ENCODE assay signal across 1 cellular context in the genomic region with DNA sequence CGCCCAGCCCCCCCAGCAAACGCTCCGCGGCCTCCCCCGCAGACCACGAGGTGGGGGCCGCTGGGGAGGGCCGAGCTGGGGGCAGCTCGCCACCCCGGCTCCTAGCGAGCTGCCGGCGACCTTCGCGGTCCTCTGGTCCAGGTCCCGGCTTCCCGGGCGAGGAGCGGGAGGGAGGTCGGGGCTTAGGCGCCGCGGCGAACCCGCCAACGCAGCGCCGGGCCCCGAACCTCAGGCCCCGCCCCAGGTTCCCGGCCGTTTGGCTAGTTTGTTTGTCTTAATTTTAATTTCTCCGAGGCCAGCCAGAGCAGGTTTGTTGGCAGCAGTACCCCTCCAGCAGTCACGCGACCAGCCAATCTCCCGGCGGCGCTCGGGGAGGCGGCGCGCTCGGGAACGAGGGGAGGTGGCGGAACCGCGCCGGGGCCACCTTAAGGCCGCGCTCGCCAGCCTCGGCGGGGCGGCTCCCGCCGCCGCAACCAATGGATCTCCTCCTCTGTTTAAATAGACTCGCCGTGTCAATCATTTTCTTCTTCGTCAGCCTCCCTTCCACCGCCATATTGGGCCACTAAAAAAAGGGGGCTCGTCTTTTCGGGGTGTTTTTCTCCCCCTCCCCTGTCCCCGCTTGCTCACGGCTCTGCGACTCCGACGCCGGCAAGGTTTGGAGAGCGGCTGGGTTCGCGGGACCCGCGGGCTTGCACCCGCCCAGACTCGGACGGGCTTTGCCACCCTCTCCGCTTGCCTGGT.
A peak's percentile ranks its signal among the peaks of the same experiment; 100 is the strongest.
TF ChIP-seq lines count a peak whose summit lies in the region.

TSS of gene CDKN1B (plus strand) at position 524 of the 741 bp plus-strand sequence. CDS start 472 bp downstream, outside the sequence.

TF ChIP-seq in HEK293, 187 proteins besides CTCF, POLR2A, EP300 and RAD21 (continued from another document and continues in another):
- no peak for TF ChIP-seq ZNF280D (tag by site-specific recombination; IDR thresholded peaks at IDR 0.05)
- TF ChIP-seq ZSCAN30 (tag by site-specific recombination; IDR thresholded peaks at IDR 0.05), result peak; percentile 86; the same call in 1 of the 2 replicates
- no peak for TF ChIP-seq ZNF155 (tag by site-specific recombination; IDR thresholded peaks at IDR 0.05)
- peak; percentile 95 for TF ChIP-seq ZBTB26 (tag by site-specific recombination; optimal IDR thresholded peaks at IDR 0.05)
- TF ChIP-seq ZBTB20 (tag by site-specific recombination; IDR thresholded peaks at IDR 0.05), result peak; percentile 98
- peak; percentile 98 for TF ChIP-seq IKZF3 (tag by site-specific recombination; IDR thresholded peaks at IDR 0.05)
- TF ChIP-seq ATF2 (tag by site-specific recombination; IDR thresholded peaks at IDR 0.05; ENCODE audit: low read depth), result no peak
- TF ChIP-seq ZNF544 (tag by site-specific recombination; IDR thresholded peaks at IDR 0.05), result no peak
- TF ChIP-seq MEIS1 (CRISPR knock-in tag; IDR thresholded peaks at IDR 0.05; ENCODE audit: borderline replicate concordance), result no peak
- TF ChIP-seq ZNF600 (tag by site-specific recombination; IDR thresholded peaks at IDR 0.05), result peak; percentile 92
- TF ChIP-seq ZNF561 (tag by site-specific recombination; IDR thresholded peaks at IDR 0.05; ENCODE audit: borderline replicate concordance), result 0 out of 2 replicates have a peak, but pooled peaks have one; percentile 76
- TF ChIP-seq ZNF596 (tag by site-specific recombination; IDR thresholded peaks at IDR 0.05), result peak; percentile 51; the same call in 1 of the 2 replicates
- TF ChIP-seq GLIS1 (tag by site-specific recombination; IDR thresholded peaks at IDR 0.05), result peak; percentile 100
- TF ChIP-seq ZNF362 (tag by site-specific recombination; IDR thresholded peaks at IDR 0.05), result 0 out of 2 replicates have a peak, but pooled peaks have one; percentile 60
- TF ChIP-seq ZFHX2 (tag by site-specific recombination; conservative IDR thresholded peaks at IDR 0.05), result peak; percentile 86
- no peak for TF ChIP-seq ZNF571 (tag by site-specific recombination; IDR thresholded peaks at IDR 0.05)
- TF ChIP-seq, protein P1, sequence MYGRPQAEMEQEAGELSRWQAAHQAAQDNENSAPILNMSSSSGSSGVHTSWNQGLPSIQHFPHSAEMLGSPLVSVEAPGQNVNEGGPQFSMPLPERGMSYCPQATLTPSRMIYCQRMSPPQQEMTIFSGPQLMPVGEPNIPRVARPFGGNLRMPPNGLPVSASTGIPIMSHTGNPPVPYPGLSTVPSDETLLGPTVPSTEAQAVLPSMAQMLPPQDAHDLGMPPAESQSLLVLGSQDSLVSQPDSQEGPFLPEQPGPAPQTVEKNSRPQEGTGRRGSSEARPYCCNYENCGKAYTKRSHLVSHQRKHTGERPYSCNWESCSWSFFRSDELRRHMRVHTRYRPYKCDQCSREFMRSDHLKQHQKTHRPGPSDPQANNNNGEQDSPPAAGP (tag by site-specific recombination; IDR thresholded peaks at IDR 0.05), result 0 out of 2 replicates have a peak, but pooled peaks have one; percentile 15
- peak; percentile 65; the same call in 1 of the 2 replicates for TF ChIP-seq ZNF423 (tag by site-specific recombination; IDR thresholded peaks at IDR 0.05)
- TF ChIP-seq, protein P2, sequence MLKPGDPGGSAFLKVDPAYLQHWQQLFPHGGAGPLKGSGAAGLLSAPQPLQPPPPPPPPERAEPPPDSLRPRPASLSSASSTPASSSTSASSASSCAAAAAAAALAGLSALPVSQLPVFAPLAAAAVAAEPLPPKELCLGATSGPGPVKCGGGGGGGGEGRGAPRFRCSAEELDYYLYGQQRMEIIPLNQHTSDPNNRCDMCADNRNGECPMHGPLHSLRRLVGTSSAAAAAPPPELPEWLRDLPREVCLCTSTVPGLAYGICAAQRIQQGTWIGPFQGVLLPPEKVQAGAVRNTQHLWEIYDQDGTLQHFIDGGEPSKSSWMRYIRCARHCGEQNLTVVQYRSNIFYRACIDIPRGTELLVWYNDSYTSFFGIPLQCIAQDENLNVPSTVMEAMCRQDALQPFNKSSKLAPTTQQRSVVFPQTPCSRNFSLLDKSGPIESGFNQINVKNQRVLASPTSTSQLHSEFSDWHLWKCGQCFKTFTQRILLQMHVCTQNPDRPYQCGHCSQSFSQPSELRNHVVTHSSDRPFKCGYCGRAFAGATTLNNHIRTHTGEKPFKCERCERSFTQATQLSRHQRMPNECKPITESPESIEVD (tag by site-specific recombination; IDR thresholded peaks at IDR 0.05), result peak; percentile 59; the same call in 1 of the 2 replicates
- peak; percentile 51 for TF ChIP-seq ZBTB17 (tag by site-specific recombination; IDR thresholded peaks at IDR 0.05)
- TF ChIP-seq, protein P3, sequence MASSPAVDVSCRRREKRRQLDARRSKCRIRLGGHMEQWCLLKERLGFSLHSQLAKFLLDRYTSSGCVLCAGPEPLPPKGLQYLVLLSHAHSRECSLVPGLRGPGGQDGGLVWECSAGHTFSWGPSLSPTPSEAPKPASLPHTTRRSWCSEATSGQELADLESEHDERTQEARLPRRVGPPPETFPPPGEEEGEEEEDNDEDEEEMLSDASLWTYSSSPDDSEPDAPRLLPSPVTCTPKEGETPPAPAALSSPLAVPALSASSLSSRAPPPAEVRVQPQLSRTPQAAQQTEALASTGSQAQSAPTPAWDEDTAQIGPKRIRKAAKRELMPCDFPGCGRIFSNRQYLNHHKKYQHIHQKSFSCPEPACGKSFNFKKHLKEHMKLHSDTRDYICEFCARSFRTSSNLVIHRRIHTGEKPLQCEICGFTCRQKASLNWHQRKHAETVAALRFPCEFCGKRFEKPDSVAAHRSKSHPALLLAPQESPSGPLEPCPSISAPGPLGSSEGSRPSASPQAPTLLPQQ (tag by site-specific recombination; IDR thresholded peaks at IDR 0.05), result peak; percentile 93
- TF ChIP-seq ZNF23 (tag by site-specific recombination; IDR thresholded peaks at IDR 0.05; ENCODE audit: borderline replicate concordance), result no peak
- peak; percentile 67 for TF ChIP-seq KLF1 (tag by site-specific recombination; IDR thresholded peaks at IDR 0.05)
- no peak for TF ChIP-seq ZNF211 (tag by site-specific recombination; IDR thresholded peaks at IDR 0.05; ENCODE audit: low read depth)
- TF ChIP-seq SP2 (tag by site-specific recombination; IDR thresholded peaks at IDR 0.05), result peak; percentile 80
- TF ChIP-seq ZNF174 (tag by site-specific recombination; IDR thresholded peaks at IDR 0.05), result no peak
- no peak; the same call in 1 of the 2 replicates for TF ChIP-seq ZBTB1 (tag by site-specific recombination; IDR thresholded peaks at IDR 0.05)
- TF ChIP-seq, protein P4, sequence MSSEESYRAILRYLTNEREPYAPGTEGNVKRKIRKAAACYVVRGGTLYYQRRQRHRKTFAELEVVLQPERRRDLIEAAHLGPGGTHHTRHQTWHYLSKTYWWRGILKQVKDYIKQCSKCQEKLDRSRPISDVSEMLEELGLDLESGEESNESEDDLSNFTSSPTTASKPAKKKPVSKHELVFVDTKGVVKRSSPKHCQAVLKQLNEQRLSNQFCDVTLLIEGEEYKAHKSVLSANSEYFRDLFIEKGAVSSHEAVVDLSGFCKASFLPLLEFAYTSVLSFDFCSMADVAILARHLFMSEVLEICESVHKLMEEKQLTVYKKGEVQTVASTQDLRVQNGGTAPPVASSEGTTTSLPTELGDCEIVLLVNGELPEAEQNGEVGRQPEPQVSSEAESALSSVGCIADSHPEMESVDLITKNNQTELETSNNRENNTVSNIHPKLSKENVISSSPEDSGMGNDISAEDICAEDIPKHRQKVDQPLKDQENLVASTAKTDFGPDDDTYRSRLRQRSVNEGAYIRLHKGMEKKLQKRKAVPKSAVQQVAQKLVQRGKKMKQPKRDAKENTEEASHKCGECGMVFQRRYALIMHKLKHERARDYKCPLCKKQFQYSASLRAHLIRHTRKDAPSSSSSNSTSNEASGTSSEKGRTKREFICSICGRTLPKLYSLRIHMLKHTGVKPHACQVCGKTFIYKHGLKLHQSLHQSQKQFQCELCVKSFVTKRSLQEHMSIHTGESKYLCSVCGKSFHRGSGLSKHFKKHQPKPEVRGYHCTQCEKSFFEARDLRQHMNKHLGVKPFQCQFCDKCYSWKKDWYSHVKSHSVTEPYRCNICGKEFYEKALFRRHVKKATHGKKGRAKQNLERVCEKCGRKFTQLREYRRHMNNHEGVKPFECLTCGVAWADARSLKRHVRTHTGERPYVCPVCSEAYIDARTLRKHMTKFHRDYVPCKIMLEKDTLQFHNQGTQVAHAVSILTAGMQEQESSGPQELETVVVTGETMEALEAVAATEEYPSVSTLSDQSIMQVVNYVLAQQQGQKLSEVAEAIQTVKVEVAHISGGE (tag by site-specific recombination; conservative IDR thresholded peaks at IDR 0.05; ENCODE audit: low read depth), result no peak; the same call in 1 of the 2 replicates
- TF ChIP-seq KLF10 (tag by site-specific recombination; IDR thresholded peaks at IDR 0.05), result peak; percentile 92
- peak; percentile 100 for TF ChIP-seq GLIS2 (tag by site-specific recombination; IDR thresholded peaks at IDR 0.05)
- TF ChIP-seq ZNF747 (tag by site-specific recombination; IDR thresholded peaks at IDR 0.05), result no peak
- TF ChIP-seq KLF9 (tag by site-specific recombination; IDR thresholded peaks at IDR 0.05; ENCODE audit: low read depth), result peak; percentile 33; the same call in 1 of the 2 replicates
- no peak for TF ChIP-seq ZNF18 (tag by site-specific recombination; IDR thresholded peaks at IDR 0.05)
- TF ChIP-seq, protein P5, sequence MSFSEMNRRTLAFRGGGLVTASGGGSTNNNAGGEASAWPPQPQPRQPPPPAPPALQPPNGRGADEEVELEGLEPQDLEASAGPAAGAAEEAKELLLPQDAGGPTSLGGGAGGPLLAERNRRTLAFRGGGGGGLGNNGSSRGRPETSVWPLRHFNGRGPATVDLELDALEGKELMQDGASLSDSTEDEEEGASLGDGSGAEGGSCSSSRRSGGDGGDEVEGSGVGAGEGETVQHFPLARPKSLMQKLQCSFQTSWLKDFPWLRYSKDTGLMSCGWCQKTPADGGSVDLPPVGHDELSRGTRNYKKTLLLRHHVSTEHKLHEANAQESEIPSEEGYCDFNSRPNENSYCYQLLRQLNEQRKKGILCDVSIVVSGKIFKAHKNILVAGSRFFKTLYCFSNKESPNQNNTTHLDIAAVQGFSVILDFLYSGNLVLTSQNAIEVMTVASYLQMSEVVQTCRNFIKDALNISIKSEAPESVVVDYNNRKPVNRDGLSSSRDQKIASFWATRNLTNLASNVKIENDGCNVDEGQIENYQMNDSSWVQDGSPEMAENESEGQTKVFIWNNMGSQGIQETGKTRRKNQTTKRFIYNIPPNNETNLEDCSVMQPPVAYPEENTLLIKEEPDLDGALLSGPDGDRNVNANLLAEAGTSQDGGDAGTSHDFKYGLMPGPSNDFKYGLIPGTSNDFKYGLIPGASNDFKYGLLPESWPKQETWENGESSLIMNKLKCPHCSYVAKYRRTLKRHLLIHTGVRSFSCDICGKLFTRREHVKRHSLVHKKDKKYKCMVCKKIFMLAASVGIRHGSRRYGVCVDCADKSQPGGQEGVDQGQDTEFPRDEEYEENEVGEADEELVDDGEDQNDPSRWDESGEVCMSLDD (tag by site-specific recombination; IDR thresholded peaks at IDR 0.05), result peak; percentile 97
